Comparison of ENCODE assay signal across 8 cellular contexts in the genomic region with DNA sequence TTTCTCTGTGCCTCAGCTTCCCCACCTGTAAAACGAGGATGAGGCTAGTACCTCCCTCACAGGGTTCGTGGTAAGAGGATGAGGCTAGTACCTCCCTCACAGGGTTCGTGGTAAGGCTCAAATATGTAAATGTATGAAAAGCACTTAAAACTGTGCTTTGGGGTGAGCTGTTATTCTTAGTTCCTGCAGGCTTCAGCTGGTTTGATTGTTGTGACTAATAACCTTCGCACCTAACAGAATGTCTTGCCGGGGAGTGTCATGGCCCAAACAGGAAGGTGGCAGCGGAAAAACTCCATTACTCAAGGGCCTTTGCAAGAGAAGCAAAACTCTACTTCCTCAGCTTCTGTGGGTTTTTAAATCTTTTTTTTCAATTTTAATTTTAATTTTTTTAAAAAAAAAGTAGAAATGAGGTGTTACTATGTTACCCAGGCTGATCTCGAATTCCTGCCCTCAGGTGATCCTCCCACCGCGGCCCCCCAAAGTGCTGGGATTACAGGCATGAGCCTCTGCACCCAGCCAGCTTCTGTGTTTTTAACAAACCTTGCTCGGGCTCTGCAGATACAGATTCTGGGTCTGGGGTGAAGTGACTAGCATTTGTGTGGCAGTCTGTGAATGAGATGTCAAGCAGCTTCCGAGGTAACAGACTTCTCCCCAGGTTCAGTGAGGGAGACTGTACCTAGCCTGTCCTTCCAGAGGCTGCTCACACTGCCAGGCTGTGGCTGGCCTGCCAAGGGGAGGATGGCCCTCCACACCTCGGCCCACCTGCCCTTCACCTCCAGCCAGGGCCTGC.
DNase-seq lines count a peak whose midpoint lies in the region; ATAC-seq and TF ChIP-seq lines count a peak whose summit lies in the region.

No MANE protein-coding gene starts in this region.

- TF ChIP-seq CTCF in GM13976 (IDR thresholded peaks at IDR 0.05; ENCODE audit: borderline replicate concordance, control extremely low read depth, extremely low read depth, insufficient read depth, missing control alignments) (no peak), ovary (IDR thresholded peaks at IDR 0.05) (no peak)

- no peaks in the 10 kb centered on the region for H3K4me1 ChIP-seq in ovary (ENCODE audit: insufficient read depth)

- in situ Hi-C loops in GM13976 (cut with MboI; ENCODE audit: low sequenced_read_pairs, unreplicated experiment): no loop called here

- intact Hi-C loops in sciatic nerve (cut with DNase I): no loop called here
- intact Hi-C loops in ovary (cut with DNase I): no loop called here

- peaks cover 0 to 5% of the 10 kb centered on the region in 2 donors for H3K36me3 Mint-ChIP-seq in activated naive CD4-positive, alpha-beta T cell treated with anti-CD3 and anti-CD28 coated beads, Interleukin-2, amount 50 U/mL, for 72 hours

- H3K9me3 ChIP-seq in ovary: no peaks in the 10 kb centered on the region

- DNase-seq in GM13976 (ENCODE audit: low spot score) (peak; percentile 76), RPMI8226 (peak; percentile 53), sciatic nerve (ENCODE audit: low spot score) (no peak), anterior cingulate cortex (lab: John Stamatoyannopoulos, UW) (no peak), ovary (no peak)
- peak; percentile 60 to 76 for DNase-seq in activated naive CD4-positive, alpha-beta T cell treated with anti-CD3 and anti-CD28 coated beads, Interleukin-2, amount 50 U/mL, for 72 hours (ENCODE audit: low spot score in 2 of 2)

- TF ChIP-seq POLR2A in ovary (IDR thresholded peaks at IDR 0.05): no peak

- peak; percentile 37 for ATAC-seq in HG02642 (IDR thresholded peaks at IDR 0.05; ENCODE audit: poor library complexity, unreplicated experiment)
- ATAC-seq in activated naive CD4-positive, alpha-beta T cell treated with anti-CD3 and anti-CD28 coated beads, Interleukin-2, amount 50 U/mL, for 72 hours: peak; percentile 82 to 83
- ATAC-seq in sciatic nerve: peak; percentile 14
- ATAC-seq in GM18873 (IDR thresholded peaks at IDR 0.05; ENCODE audit: low FRiP score, unreplicated experiment): no peak

- H3K27me3 ChIP-seq in ovary: no peaks in the 10 kb centered on the region

- H3K9me3 Mint-ChIP-seq in activated naive CD4-positive, alpha-beta T cell treated with anti-CD3 and anti-CD28 coated beads, Interleukin-2, amount 50 U/mL, for 72 hours: no peaks in the 10 kb centered on the region

- no peak overlapping the region for H3K27ac ChIP-seq in ovary

- TF ChIP-seq EP300 in ovary (IDR thresholded peaks at IDR 0.05): no peak

- peak overlapping the region; percentile 93 to 96 for H3K27ac Mint-ChIP-seq in activated naive CD4-positive, alpha-beta T cell treated with anti-CD3 and anti-CD28 coated beads, Interleukin-2, amount 50 U/mL, for 72 hours

- 81 to 85% (median 82%) methylated on average over 12 of the region's 12 CpGs for WGBS in ovary, 3 donors

- H3K4me3 ChIP-seq in ovary: no peak overlapping the region

- H3K36me3 ChIP-seq in ovary: no peaks in the 10 kb centered on the region

Comparison
In these comparisons a context has a peak if more than half of its experiments do, and no peak if none do; other contexts are left out.
1. DNase-seq: peak in GM13976 (single experiment), RPMI8226 (single experiment) and activated naive CD4-positive, alpha-beta T cell treated with anti-CD3 and anti-CD28 coated beads, Interleukin-2, amount 50 U/mL, for 72 hours (2 of 2); none in sciatic nerve (single experiment), anterior cingulate cortex (0 of 58) and ovary (0 of 5).